Comparison of ENCODE assay signal across 8 cellular contexts in genomic region chr11:112128483-112129121, GRCh38. TPM values are rescaled to one million over a fixed set of nuclear protein-coding genes. Genes with fewer than 3 reads are reported as not detected.
DNase-seq lines count a peak whose midpoint lies in the region; ATAC-seq, FAIRE-seq and TF ChIP-seq lines count a peak whose summit lies in the region.

No MANE protein-coding gene starts in this region.

- no peak overlapping the region for H3K27ac ChIP-seq in endodermal cell (ENCODE audit: low read depth, low read length)

- H3K36me3 ChIP-seq in endodermal cell (ENCODE audit: control insufficient read depth, insufficient read depth, low read length), result no peaks in the 10 kb centered on the region

- no peaks in the 10 kb centered on the region for H3K36me3 Mint-ChIP-seq in endodermal cell (ENCODE audit: low read depth)

- no peak for FAIRE-seq in GM19239 (lab: Jason Lieb, UNC)

- ATAC-seq in HG02885 (IDR thresholded peaks at IDR 0.05; ENCODE audit: poor library complexity, unreplicated experiment), result no peak

- TF ChIP-seq CTCF in epithelial cell of esophagus (IDR thresholded peaks at IDR 0.05; ENCODE audit: insufficient read depth, low read depth, low read length, missing control alignments) (no peak), endodermal cell (conservative IDR thresholded peaks at IDR 0.05) (no peak)

- DNase-seq in GM03348 (ENCODE audit: low spot score), result peak; percentile 79
- DNase-seq in NCI-H510A (lab: John Stamatoyannopoulos, UW), result peak; percentile 27
- DNase-seq in epithelial cell of esophagus (ENCODE audit: low read depth), result peak; percentile 87
- peak; percentile 39 for DNase-seq in putamen (ENCODE audit: low spot score)
- DNase-seq in activated effector memory CD4-positive, alpha-beta T cell treated with Interleukin-2 at 50 U/mL for 16 hours, result no peak
- no peak for DNase-seq in GM19239 (ENCODE audit: insufficient read length, low spot score)
- DNase-seq in endodermal cell, result no peak

- H3K4me3 ChIP-seq in epithelial cell of esophagus (ENCODE audit: low read length) (no peak overlapping the region), endodermal cell (ENCODE audit: low read length) (no peak overlapping the region)

- WGBS in endodermal cell (ENCODE audit: insufficient coverage in 1 of 2, insufficient read length in 1 of 2), 2 experiments, result 81 to 90% methylated on average over 3 of the region's 3 CpGs

- H3K9me3 Mint-ChIP-seq in endodermal cell, result no peaks in the 10 kb centered on the region

- no peak overlapping the region for H3K4me3 Mint-ChIP-seq in endodermal cell

- no peaks in the 10 kb centered on the region for H3K27me3 ChIP-seq in endodermal cell (ENCODE audit: control insufficient read depth, insufficient read depth, low read length, poor library complexity, severe bottlenecking)

- H3K4me1 Mint-ChIP-seq in endodermal cell, result no peaks in the 10 kb centered on the region

- H3K27ac Mint-ChIP-seq in endodermal cell, result no peak overlapping the region

- H3K9me3 ChIP-seq in endodermal cell (ENCODE audit: control insufficient read depth, low read length), result no peaks in the 10 kb centered on the region

- no peak overlapping the region for H3K9ac ChIP-seq in endodermal cell (ENCODE audit: extremely low read depth, low read length, poor library complexity, severe bottlenecking)

- no peaks in the 10 kb centered on the region for H3K4me1 ChIP-seq in endodermal cell (ENCODE audit: control insufficient read depth, insufficient read depth, low read length)

- H3K27me3 Mint-ChIP-seq in endodermal cell (ENCODE audit: insufficient read depth), result no peaks in the 10 kb centered on the region

RNA-seq across cellular contexts. Expression of gene IL18, which starts 35.3 kb away (rescaled TPM):
- total RNA-seq in endodermal cell, result under 1 TPM in 1 of 2 donors, not detected in 1; 1.00 TPM
- not detected for polyA plus RNA-seq in endodermal cell (2013, experiment 1 of 2)
- polyA plus RNA-seq in endodermal cell (2013, experiment 2 of 2), result 0.29 TPM

RNA-seq across cellular contexts. Expression of gene TEX12, which starts 38.6 kb away (rescaled TPM):
- total RNA-seq in endodermal cell, result not detected
- polyA plus RNA-seq in endodermal cell (2013, experiment 1 of 2), result 0.50 TPM
- not detected for polyA plus RNA-seq in endodermal cell (2013, experiment 2 of 2)

RNA-seq across cellular contexts. Expression of gene SDHD, which starts 41.9 kb away (rescaled TPM):
- total RNA-seq in endodermal cell, result 10 to 100 TPM; 57.6 to 64.8 TPM
- polyA plus RNA-seq in endodermal cell (2013, experiment 1 of 2), result 68.0 TPM
- 66.8 TPM for polyA plus RNA-seq in endodermal cell (2013, experiment 2 of 2)

RNA-seq across cellular contexts. Expression of gene TIMM8B, which starts 42.0 kb away (rescaled TPM):
- total RNA-seq in endodermal cell, result 10 to 100 TPM; 65.1 to 71.3 TPM
- polyA plus RNA-seq in endodermal cell (2013, experiment 1 of 2), result 79.6 TPM
- polyA plus RNA-seq in endodermal cell (2013, experiment 2 of 2), result 83.0 TPM

RNA-seq across cellular contexts. Expression of gene BCO2, which starts 46.7 kb away (rescaled TPM):
- 1 to 10 TPM in 1 of 2 donors, under 1 TPM in 1; 0.24 to 1.0 TPM for total RNA-seq in endodermal cell
- 0.57 TPM for polyA plus RNA-seq in endodermal cell (2013, experiment 1 of 2)
- 0.83 TPM for polyA plus RNA-seq in endodermal cell (2013, experiment 2 of 2)

Comparison
In these comparisons a context has a peak if more than half of its experiments do, and no peak if none do; other contexts are left out.
1. DNase-seq: peak in GM03348 (single experiment), NCI-H510A (single experiment), epithelial cell of esophagus (single experiment) and putamen (single experiment); none in activated effector memory CD4-positive, alpha-beta T cell treated with Interleukin-2 at 50 U/mL for 16 hours (single experiment), GM19239 (single experiment) and endodermal cell (single experiment).